17 cellular contexts compared by ENCODE assay signal in genomic region chr3:28935141-28935540, GRCh38.
A peak's percentile ranks its signal among the peaks of the same experiment; 100 is the strongest.
DNase-seq lines count a peak whose midpoint lies in the region; ATAC-seq, FAIRE-seq and TF ChIP-seq lines count a peak whose summit lies in the region.
"Had no signal": no experiment of that assay in that cellular context is flagged by ENCODE, and none has a peak within 500 bp of the region (broad histone marks: within the 10 kb centered on the region; RNA-seq: fewer than 3 reads in every experiment).

No MANE protein-coding gene starts in this region.

- no peak for DNase-seq in activated CD4-positive, CD25-positive, alpha-beta regulatory T cell (lab: John Stamatoyannopoulos, UW)
- DNase-seq in GM19239 (ENCODE audit: insufficient read length, low spot score) (no peak), fibroblast of lung (ENCODE audit: low read depth in 2 of 2) (no peak), GM19240 (ENCODE audit: insufficient read length, low spot score) (no peak), NOMO-1 treated with DMSO at 0.1 percent for 48 hours (lab: John Stamatoyannopoulos, UW; ENCODE audit: unreplicated experiment) (no peak)
- DNase-seq: dermis blood vessel endothelial cell; gastrocnemius medialis; mesendoderm; NCI-H1092 treated with DMSO at 0.1 percent for 48 hours; NCI-H2171; NCI-H748 treated with DMSO at 0.1 percent for 48 hours; RPMI8226; stimulated activated naive CD4-positive, alpha-beta T cell treated with Interleukin-2 at 50 U/mL for 16 hours had no signal

- H2AFZ ChIP-seq in fibroblast of lung (ENCODE audit: low read length) = no peak overlapping the region

- no peaks in the 10 kb centered on the region for H3K4me1 ChIP-seq in fibroblast of lung (ENCODE audit: control insufficient read depth, extremely low read depth, insufficient read depth, low read length)

- no peaks in the 10 kb centered on the region for H3K79me2 ChIP-seq in fibroblast of lung (ENCODE audit: control insufficient read depth, insufficient read depth, low read length)

- H3K27ac ChIP-seq in fibroblast of lung (ENCODE audit: insufficient read depth, low read length) = no peak overlapping the region
- H3K27ac ChIP-seq: 22Rv1, gastrocnemius medialis had no signal

- no peaks in the 10 kb centered on the region for H3K36me3 ChIP-seq in fibroblast of lung (ENCODE audit: control insufficient read depth, insufficient read depth, low read length)
- H3K36me3 ChIP-seq: gastrocnemius medialis had no signal

- no peaks in the 10 kb centered on the region for H3K27me3 ChIP-seq in fibroblast of lung (ENCODE audit: control insufficient read depth, insufficient read depth, low read length)
- H3K27me3 ChIP-seq: gastrocnemius medialis had no signal

- no peaks in the 10 kb centered on the region for H3K9me3 ChIP-seq in fibroblast of lung (ENCODE audit: control insufficient read depth, insufficient read depth, low read depth, low read length)
- H3K9me3 ChIP-seq: gastrocnemius medialis had no signal

- H3K4me2 ChIP-seq in fibroblast of lung (ENCODE audit: extremely low read depth, insufficient read depth, low read length) = peak overlapping the region; percentile 44

- FAIRE-seq in GM19239 (lab: Jason Lieb, UNC) = peak; percentile 65

- TF ChIP-seq CTCF in fibroblast of lung (conservative IDR thresholded peaks at IDR 0.05 in 1 of 2, IDR thresholded peaks at IDR 0.05 in 1 of 2; ENCODE audit: low read depth in 1 of 2, low read length in 2 of 2) = no peak

- peak; percentile 43 to 44 for ATAC-seq in activated CD4-positive, CD25-positive, alpha-beta regulatory T cell treated with anti-CD3 and anti-CD28 coated beads, Interleukin-2, amount 50 U/mL, for 24 hours
- ATAC-seq in HG03565 (IDR thresholded peaks at IDR 0.05; ENCODE audit: unreplicated experiment) (peak; percentile 27), GM21528 (IDR thresholded peaks at IDR 0.05; ENCODE audit: low FRiP score, unreplicated experiment) (no peak)
- ATAC-seq: gastrocnemius medialis had no signal

- H4K20me1 ChIP-seq in fibroblast of lung (ENCODE audit: control insufficient read depth, extremely low read depth, insufficient read depth, low read length) = no peaks in the 10 kb centered on the region

- no peak overlapping the region for H3K9ac ChIP-seq in fibroblast of lung (ENCODE audit: insufficient read depth, low read length)

- no peak overlapping the region for H3K4me3 ChIP-seq in fibroblast of lung (replicated peaks in 1 of 4; ENCODE audit: control extremely low read depth in 1 of 4, insufficient read depth in 1 of 4, low read depth in 3 of 4, low read length in 4 of 4)
- H3K4me3 ChIP-seq: gastrocnemius medialis had no signal
